In the genomic region with DNA sequence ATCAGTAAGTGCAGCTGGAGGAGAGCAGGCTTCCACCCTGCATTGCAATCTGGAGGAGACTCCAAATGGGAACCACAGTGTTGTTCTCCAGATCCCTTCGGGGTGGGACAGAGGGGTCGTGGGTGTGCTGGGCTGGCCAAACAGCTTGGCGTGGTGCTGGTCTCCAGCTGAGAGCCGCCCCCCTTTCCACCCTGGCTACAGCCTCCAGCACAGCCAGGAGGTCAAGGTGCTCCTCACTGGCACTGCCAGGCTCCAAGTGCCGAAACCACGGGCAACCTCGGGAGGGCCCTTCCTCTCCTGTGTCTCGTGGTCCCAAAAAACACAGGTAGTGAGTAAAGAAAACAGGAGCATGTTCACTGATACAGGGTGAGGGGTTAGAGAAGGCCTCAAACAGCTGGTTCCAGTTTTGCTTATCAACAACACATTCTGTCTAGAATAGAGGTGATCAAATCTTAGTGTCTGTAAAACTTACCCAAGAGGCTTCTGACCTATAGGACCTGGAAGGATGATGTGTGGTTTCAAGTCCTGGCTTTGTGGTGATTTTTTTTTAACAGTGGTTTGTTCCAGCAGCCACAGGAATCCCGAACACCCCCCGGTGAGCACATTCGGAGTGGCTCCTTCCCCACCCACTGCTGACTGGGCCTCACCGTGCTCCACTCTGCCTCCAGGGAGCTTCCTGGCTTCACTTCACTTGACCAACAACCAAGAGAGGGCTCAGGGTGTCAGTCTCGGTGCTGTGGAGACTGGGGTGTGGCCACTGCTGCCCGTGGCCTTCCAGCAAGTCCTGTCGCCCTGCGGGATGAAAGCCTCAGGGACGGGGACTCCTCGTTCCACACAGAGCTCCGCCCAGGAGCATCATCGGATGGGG, we compare ENCODE assay signal across 21 cellular contexts. TPM values are rescaled to one million over a fixed set of nuclear protein-coding genes. Genes with fewer than 3 reads are reported as not detected.
DNase-seq lines count a peak whose midpoint lies in the region; ATAC-seq, FAIRE-seq and TF ChIP-seq lines count a peak whose summit lies in the region.
"Had no signal": no experiment of that assay in that cellular context is flagged by ENCODE, and none has a peak within 500 bp of the region (broad histone marks: within the 10 kb centered on the region; RNA-seq: fewer than 3 reads in every experiment).

No MANE protein-coding gene starts in this region.

- no peaks in the 10 kb centered on the region for H3K9me3 ChIP-seq in BLaER1
- H3K9me3 ChIP-seq: SJSA1 had no signal

- no peak for TF ChIP-seq CTCF in glutamatergic neuron (IDR thresholded peaks at IDR 0.05; ENCODE audit: partially characterized antibody, unreplicated experiment)

- peaks cover 19% of the 10 kb centered on the region for H3K4me1 ChIP-seq in BLaER1
- H3K4me1 ChIP-seq: SJSA1 had no signal

- H3K27me3 ChIP-seq in BLaER1 = peaks cover 6% of the 10 kb centered on the region; the same call in 1 of the 2 replicates

- no peak overlapping the region for H3K9ac ChIP-seq in BLaER1

- H3K27me3 Mint-ChIP-seq in glutamatergic neuron (ENCODE audit: unreplicated experiment) = peaks cover 13% of the 10 kb centered on the region

- no peak overlapping the region for H3K4me3 Mint-ChIP-seq in glutamatergic neuron (ENCODE audit: unreplicated experiment)

- no peak overlapping the region for H3K4me3 ChIP-seq in BLaER1
- H3K4me3 ChIP-seq: SJSA1 had no signal

- ATAC-seq in HG03139 (IDR thresholded peaks at IDR 0.05; ENCODE audit: unreplicated experiment) = no peak
- ATAC-seq: HCT116, HepG2, PC-3 had no signal

- no peaks in the 10 kb centered on the region for H4K20me1 ChIP-seq in BLaER1

- intact Hi-C loops in posterior vena cava (cut with DNase I) = no loop called here

- FAIRE-seq in HTR-8/SVneo (lab: Jason Lieb, UNC) = no peak
- FAIRE-seq: HepG2 had no signal

- H3K4me2 ChIP-seq in BLaER1 = peak overlapping the region; percentile 63

- H3K9me3 Mint-ChIP-seq in glutamatergic neuron (ENCODE audit: unreplicated experiment) = no peaks in the 10 kb centered on the region

- no peaks in the 10 kb centered on the region for H3K36me3 ChIP-seq in BLaER1
- H3K36me3 ChIP-seq: SJSA1 had no signal

- no peaks in the 10 kb centered on the region for H3K4me1 Mint-ChIP-seq in glutamatergic neuron (ENCODE audit: low read depth, unreplicated experiment)

- H3K27ac ChIP-seq in BLaER1 = no peak overlapping the region
- H3K27ac ChIP-seq: RWPE1, SJSA1 had no signal

- peak; percentile 4 for DNase-seq in LHCN-M2 (ENCODE audit: low read depth)
- peak; percentile 8 for DNase-seq in glutamatergic neuron
- DNase-seq in posterior vena cava (ENCODE audit: low spot score) = peak; percentile 63
- no peak for DNase-seq in HTR-8/SVneo (ENCODE audit: insufficient read length, low spot score)
- no peak for DNase-seq in NCI-H1417 (lab: John Stamatoyannopoulos, UW)
- no peak for DNase-seq in HCEC 1CT
- DNase-seq: DND-41, GDM1, KG1, NCI-H1436, NCI-H2029, NCI-H345, NCI-H524 treated with DMSO at 0.1 percent for 48 hours, PC-3 had no signal

- H3K36me3 Mint-ChIP-seq in glutamatergic neuron (ENCODE audit: unreplicated experiment) = no peaks in the 10 kb centered on the region

- H3K27ac Mint-ChIP-seq in glutamatergic neuron (ENCODE audit: unreplicated experiment) = no peak overlapping the region

RNA-seq across cellular contexts. Expression of gene EN2, which starts 31.2 kb away (rescaled TPM):
- total RNA-seq in LHCN-M2 (2014; rRNA removed) = 0.19 and 0.69 TPM in 2 replicates
- polyA plus RNA-seq in LHCN-M2 (2012) = 0.17 TPM
- total RNA-seq in glutamatergic neuron (ENCODE audit: unreplicated experiment) = 0.20 TPM
- total RNA-seq in posterior vena cava = under 1 TPM; 0.14 to 0.19 TPM
- total RNA-seq: A673, HepG2 had no signal
- polyA plus RNA-seq: HepG2 had no signal

Comparison
In these comparisons a context has a peak if more than half of its experiments do, and no peak if none do; other contexts are left out.
1. DNase-seq: peak in LHCN-M2 (single experiment), glutamatergic neuron (single experiment) and posterior vena cava (single experiment); none in HTR-8/SVneo (single experiment), NCI-H1417 (0 of 3) and HCEC 1CT (single experiment).